Comparison of ENCODE assay signal across 8 cellular contexts in the genomic region with DNA sequence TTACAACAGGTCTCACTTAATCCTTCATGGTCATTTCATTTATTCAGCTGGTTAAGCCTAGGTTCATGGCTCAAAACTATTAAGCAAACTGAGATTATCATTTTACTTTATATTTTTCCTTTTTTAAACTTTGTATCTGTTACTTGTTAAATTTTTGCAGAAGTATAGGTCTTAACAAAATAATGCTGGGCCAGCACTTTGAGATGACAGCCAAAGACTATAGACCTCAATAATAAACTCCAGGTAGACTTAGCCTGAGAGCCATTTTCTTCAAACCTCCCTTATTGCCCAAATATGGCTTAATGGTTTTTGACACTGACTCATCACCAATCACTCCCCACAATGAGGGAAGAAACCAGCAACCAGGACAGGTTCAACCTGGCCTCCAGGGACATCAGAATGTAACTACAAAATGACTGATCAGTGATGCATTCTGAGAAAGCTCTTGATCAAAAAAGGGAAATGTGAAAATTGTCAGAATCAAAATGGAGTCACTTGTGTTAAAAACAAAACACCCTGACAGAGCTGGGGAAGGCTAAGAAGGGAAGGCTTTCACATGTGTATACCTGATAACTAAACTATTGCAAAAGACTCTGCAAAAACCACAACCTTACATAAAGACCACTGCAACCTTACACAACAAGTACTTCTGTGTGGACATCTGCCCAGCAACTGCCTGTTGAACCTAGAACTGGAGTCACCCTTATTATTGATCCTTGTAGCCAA. TPM values are rescaled to one million over a fixed set of nuclear protein-coding genes. Genes with fewer than 3 reads are reported as not detected.
DNase-seq lines count a peak whose midpoint lies in the region; ATAC-seq and TF ChIP-seq lines count a peak whose summit lies in the region.

No MANE protein-coding gene starts in this region.

- H3K27ac ChIP-seq in thyroid gland: no peak overlapping the region

- peaks cover 4% of the 10 kb centered on the region for H3K9me3 Mint-ChIP-seq in activated naive CD8-positive, alpha-beta T cell treated with anti-CD3 and anti-CD28 coated beads, Interleukin-2, amount 10 ng/mL, durations not matched to agents 7 days and 5 days

- no peak overlapping the region for H3K4me3 ChIP-seq in GM06990 (replicated peaks; ENCODE audit: low read depth, low read length)
- no peak overlapping the region for H3K4me3 ChIP-seq in thyroid gland (replicated peaks in 1 of 3)
- H3K4me3 ChIP-seq in lower leg skin (ENCODE audit: low read depth, poor library complexity, severe bottlenecking): no peak overlapping the region

- TF ChIP-seq CTCF in GM06990 (IDR thresholded peaks at IDR 0.05; ENCODE audit: insufficient read depth, low read length, poor library complexity, severe bottlenecking): no peak
- TF ChIP-seq CTCF in thyroid gland (IDR thresholded peaks at IDR 0.05): no peak
- no peak for TF ChIP-seq CTCF in lower leg skin (IDR thresholded peaks at IDR 0.05)

- H3K36me3 Mint-ChIP-seq in activated naive CD8-positive, alpha-beta T cell treated with anti-CD3 and anti-CD28 coated beads, Interleukin-2, amount 10 ng/mL, durations not matched to agents 7 days and 5 days: peaks cover 5% of the 10 kb centered on the region

- peak overlapping the region; percentile 26 for H3K4me3 Mint-ChIP-seq in activated naive CD8-positive, alpha-beta T cell treated with anti-CD3 and anti-CD28 coated beads, Interleukin-2, amount 10 ng/mL, durations not matched to agents 7 days and 5 days

- intact Hi-C loops in thyroid gland (cut with DNase I) (loop anchor here (5.0 kb wide), 1 partner anchor 87 kb away; the partner anchor contains the start of gene FAM221A), lower leg skin (cut with DNase I; ENCODE audit: low total_unique reads) (no loop called here)

- ATAC-seq in GM21360 (IDR thresholded peaks at IDR 0.05; ENCODE audit: unreplicated experiment): peak; percentile 66
- peak; percentile 68 for ATAC-seq in HG03565 (IDR thresholded peaks at IDR 0.05; ENCODE audit: unreplicated experiment)
- ATAC-seq in activated naive CD8-positive, alpha-beta T cell treated with anti-CD3 and anti-CD28 coated beads, Interleukin-2, amount 10 ng/mL, durations not matched to agents 7 days and 5 days (ENCODE audit: low read depth): peak; percentile 62

- H3K36me3 ChIP-seq in GM06990 (ENCODE audit: control insufficient read depth, insufficient read depth, low read length) (no peaks in the 10 kb centered on the region), thyroid gland (no peaks in the 10 kb centered on the region)

- H3K9me3 ChIP-seq in thyroid gland: no peaks in the 10 kb centered on the region

- peak overlapping the region; percentile 67 for H3K27ac Mint-ChIP-seq in activated naive CD8-positive, alpha-beta T cell treated with anti-CD3 and anti-CD28 coated beads, Interleukin-2, amount 10 ng/mL, durations not matched to agents 7 days and 5 days

- H3K27me3 Mint-ChIP-seq in activated naive CD8-positive, alpha-beta T cell treated with anti-CD3 and anti-CD28 coated beads, Interleukin-2, amount 10 ng/mL, durations not matched to agents 7 days and 5 days: peaks cover 9% of the 10 kb centered on the region

- H3K4me1 Mint-ChIP-seq in activated naive CD8-positive, alpha-beta T cell treated with anti-CD3 and anti-CD28 coated beads, Interleukin-2, amount 10 ng/mL, durations not matched to agents 7 days and 5 days: peaks cover 24% of the 10 kb centered on the region

- DNase-seq in GM06990 (ENCODE audit: extremely low read depth, insufficient read length) (peak; percentile 84), thyroid gland (no peak), NCI-H1930 (lab: John Stamatoyannopoulos, UW) (no peak), lower leg skin (ENCODE audit: low spot score in 2 of 2) (no peak), KG1 (lab: John Stamatoyannopoulos, UW) (no peak)
- DNase-seq in activated naive CD8-positive, alpha-beta T cell treated with anti-CD3 and anti-CD28 coated beads, Interleukin-2, amount 10 ng/mL, durations not matched to agents 7 days and 5 days: no peak

- H3K27me3 ChIP-seq in GM06990 (replicated peaks; ENCODE audit: control insufficient read depth, insufficient read depth, low read length) (no peaks in the 10 kb centered on the region), thyroid gland (no peaks in the 10 kb centered on the region)

- POLR2A ChIA-PET in activated naive CD8-positive, alpha-beta T cell treated with anti-CD3 and anti-CD28 coated beads, Interleukin-2, amount 10 ng/mL, durations not matched to agents 7 days and 5 days (lab: Charles Lee): no interaction called here

- no peak for TF ChIP-seq POLR2A in thyroid gland (IDR thresholded peaks at IDR 0.05)
- no peak for TF ChIP-seq POLR2A in lower leg skin (IDR thresholded peaks at IDR 0.05)

- peaks cover 14 to 20% of the 10 kb centered on the region in 2 donors for H3K4me1 ChIP-seq in thyroid gland

RNA-seq across cellular contexts. Expression of gene CCDC126, which starts 2.1 kb away (rescaled TPM):
- 10 to 100 TPM in 1 of 2 experiments, 1 to 10 TPM in 1; 10.0 to 11.8 TPM for total RNA-seq in activated naive CD8-positive, alpha-beta T cell treated with anti-CD3 and anti-CD28 coated beads, Interleukin-2, amount 10 ng/mL, durations not matched to agents 7 days and 5 days
- total RNA-seq in thyroid gland: 10 to 100 TPM; 21.1 to 26.8 (median 23.9) TPM
- 10 to 100 TPM; 12.3 to 25.3 (median 15.8) TPM for total RNA-seq in lower leg skin
